Comparison of ENCODE assay signal across 7 cellular contexts in the genomic region with DNA sequence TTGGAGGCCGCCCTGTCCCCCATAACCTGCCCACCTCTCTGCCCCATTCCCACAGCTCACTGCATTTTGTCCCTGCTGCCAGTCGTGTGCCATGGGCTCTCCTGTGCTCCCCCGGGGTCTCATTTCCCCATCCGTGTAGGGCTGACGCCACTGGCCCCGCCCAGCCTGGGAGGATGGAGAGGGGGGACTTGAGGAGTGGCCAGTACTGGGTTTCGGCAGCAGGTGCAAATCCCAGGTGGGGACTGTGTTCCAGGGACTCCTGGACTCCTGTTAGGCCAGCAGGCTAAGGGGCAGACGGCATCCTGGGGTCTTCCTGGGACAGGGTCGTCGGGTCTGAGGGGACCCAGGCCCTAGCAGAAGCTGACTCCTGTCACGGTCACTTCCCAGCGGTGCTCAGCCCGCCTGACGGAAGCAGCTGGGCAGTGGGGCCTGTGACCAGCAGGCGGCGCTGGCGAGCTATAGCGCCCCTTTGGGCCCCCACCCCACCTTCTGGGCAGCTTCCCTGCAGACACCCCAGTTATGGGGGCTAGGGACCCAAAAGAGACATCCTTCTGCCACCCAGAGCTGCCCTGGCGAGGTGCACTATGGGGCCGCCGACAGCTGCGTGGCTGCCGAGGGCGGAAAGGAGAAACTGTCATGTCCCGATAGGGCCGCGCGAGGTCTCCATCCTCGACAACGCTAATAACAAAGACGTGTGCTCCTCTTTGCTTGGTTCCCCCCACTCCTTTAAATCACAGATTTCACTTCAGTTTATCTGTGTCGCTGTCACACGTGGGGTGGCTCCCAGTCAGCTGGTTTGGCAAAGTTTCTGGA. TPM values are rescaled to one million over a fixed set of nuclear protein-coding genes. Genes with fewer than 3 reads are reported as not detected.
A peak's percentile ranks its signal among the peaks of the same experiment; 100 is the strongest.
DNase-seq lines count a peak whose midpoint lies in the region; ATAC-seq and TF ChIP-seq lines count a peak whose summit lies in the region.

No MANE protein-coding gene starts in this region.

- DNase-seq in LoVo (ENCODE audit: low spot score) = peak; percentile 38
- DNase-seq in cerebellum (ENCODE audit: low spot score) = peak; percentile 71
- DNase-seq in left lobe of liver (ENCODE audit: low spot score) = peak; percentile 75
- DNase-seq in stimulated activated CD4-positive, alpha-beta T cell treated with anti-CD3 and anti-CD28 coated beads, Interleukin-2, amount 100 ng/mL, for 4 hours (ENCODE audit: low read depth) = peak; percentile 17
- no peak for DNase-seq in NCI-H226

- peak; percentile 60 to 69 for ATAC-seq in activated CD4-positive, CD25-positive, alpha-beta regulatory T cell treated with anti-CD3 and anti-CD28 coated beads, Interleukin-2, amount 50 U/mL, for 24 hours
- peak; percentile 58 for ATAC-seq in left lobe of liver

- peak; percentile 99 for TF ChIP-seq CTCF in GM12875 (IDR thresholded peaks at IDR 0.05; ENCODE audit: borderline replicate concordance, insufficient read depth, low read depth, low read length)

- peak overlapping the region; percentile 17 for H3K4me3 ChIP-seq in GM12875 (ENCODE audit: low read depth, low read length)

RNA-seq across cellular contexts. Expression of gene MYO7A, which starts 1.0 kb away (rescaled TPM):
- 3.9 TPM for total RNA-seq in cerebellum
- 38.5 TPM for total RNA-seq in left lobe of liver

RNA-seq across cellular contexts. Expression of gene OMP, which starts 24.4 kb away (rescaled TPM):
- total RNA-seq in cerebellum = 1.1 TPM
- total RNA-seq in left lobe of liver = 3.4 TPM
